ENCODE assay signal across 8 cellular contexts in genomic region chr10:22322663-22323160, GRCh38. TPM values are rescaled to one million over a fixed set of nuclear protein-coding genes. Genes with fewer than 3 reads are reported as not detected.
DNase-seq lines count a peak whose midpoint lies in the region; ATAC-seq and TF ChIP-seq lines count a peak whose summit lies in the region.

No MANE protein-coding gene starts in this region.

- peak overlapping the region; percentile 72 for H3K9ac ChIP-seq in HCT116 (ENCODE audit: low read length)

- no peaks in the 10 kb centered on the region for H3K9me3 ChIP-seq in HCT116 (ENCODE audit: control insufficient read depth in 1 of 2, insufficient read depth in 1 of 2, low read depth in 1 of 2, low read length in 2 of 2)
- no peaks in the 10 kb centered on the region for H3K9me3 ChIP-seq in WERI-Rb-1 (ENCODE audit: severe bottlenecking)
- H3K9me3 ChIP-seq in hepatocyte (ENCODE audit: low read depth), result no peaks in the 10 kb centered on the region

- H3K27ac ChIP-seq in HCT116 (ENCODE audit: low read depth, low read length) (no peak overlapping the region), WERI-Rb-1 (no peak overlapping the region), hepatocyte (no peak overlapping the region), skin epidermis (no peak overlapping the region)

- H3K79me2 ChIP-seq in HCT116 (ENCODE audit: insufficient read depth, low read length), result peaks cover 54% of the 10 kb centered on the region
- peaks cover 49% of the 10 kb centered on the region for H3K79me2 ChIP-seq in hepatocyte

- no peak for ATAC-seq in HCT116

- peaks cover 3 to 8% of the 10 kb centered on the region in 2 experiments; a peak in 1 of 4 replicates for H3K36me3 ChIP-seq in HCT116 (ENCODE audit: control insufficient read depth in 1 of 2, insufficient read depth in 2 of 2, low read length in 2 of 2)
- peaks cover 8% of the 10 kb centered on the region for H3K36me3 ChIP-seq in WERI-Rb-1
- H3K36me3 ChIP-seq in hepatocyte (replicated peaks; ENCODE audit: insufficient read depth, low read depth), result no peaks in the 10 kb centered on the region

- no peak for TF ChIP-seq RAD21 in HCT116 (IDR thresholded peaks at IDR 0.05; ENCODE audit: low read depth)

- H3K4me2 ChIP-seq in HCT116 (ENCODE audit: low read length) (peak overlapping the region; percentile 88), hepatocyte (peak overlapping the region; percentile 95)

- TF ChIP-seq POLR2A in HCT116 (IDR thresholded peaks at IDR 0.05; ENCODE audit: borderline replicate concordance, extremely low read depth, insufficient read depth, insufficient read length), result no peak

- H2AFZ ChIP-seq in HCT116 (ENCODE audit: low read depth, low read length, poor library complexity, severe bottlenecking), result no peak overlapping the region
- H2AFZ ChIP-seq in hepatocyte, result peak overlapping the region; percentile 71

- CTCF ChIA-PET in HCT116 (lab: Charles Lee), result no interaction called here

- BruUV-seq in HCT116 (replicated peaks; lab: Mats Ljungman, UMichigan), result TSS peak; percentile 6

- intact Hi-C loops in HCT116 (cut with micrococcal nuclease), result loop anchor here (5.0 kb wide), 1 partner anchor 320 kb away; the partner anchor contains the start of gene DNAJC1

- RAD21 ChIA-PET in HCT116 (lab: Charles Lee; ENCODE audit: low non-redundant PET in 1 of 2, low total read pairs in 2 of 2, uncharacterized antibody in 2 of 2, unreplicated experiment in 2 of 2), result no interaction called here

- H3K27me3 ChIP-seq in HCT116 (ENCODE audit: insufficient read depth, low read length) (peaks cover 25% of the 10 kb centered on the region), WERI-Rb-1 (ENCODE audit: insufficient read depth, low read depth, severe bottlenecking) (no peaks in the 10 kb centered on the region), hepatocyte (peaks cover 39% of the 10 kb centered on the region)

- WGBS in hepatocyte (ENCODE audit: low lambda C conversion rate, missing lambda C conversion rate), result 36% methylated on average over 5 of the region's 5 CpGs

- DNase-seq in HCT116 (ENCODE audit: low read depth, low spot score) (no peak), WERI-Rb-1 (no peak), hepatocyte (ENCODE audit: low spot score) (no peak), NCI-H748 treated with DMSO at 0.1 percent for 48 hours (lab: John Stamatoyannopoulos, UW) (no peak), midbrain (lab: John Stamatoyannopoulos, UW) (no peak), NCI-H1092 treated with DMSO at 0.1 percent for 48 hours (lab: John Stamatoyannopoulos, UW) (no peak), NOMO-1 treated with dmso at 0.1 percent for 144 hours (lab: John Stamatoyannopoulos, UW; ENCODE audit: unreplicated experiment) (no peak)

- H4K20me1 ChIP-seq in HCT116 (ENCODE audit: insufficient read depth), result peaks cover 20% of the 10 kb centered on the region; the same call in 1 of the 2 replicates
- H4K20me1 ChIP-seq in hepatocyte (ENCODE audit: insufficient read depth, poor library complexity, severe bottlenecking), result peaks cover 47% of the 10 kb centered on the region

- POLR2A ChIA-PET in HCT116 (lab: Charles Lee), result no interaction called here

- H3K4me3 ChIP-seq in HCT116 (replicated peaks in 1 of 2; ENCODE audit: low read depth in 1 of 2, low read length in 2 of 2), result peak overlapping the region; percentile 64 to 68
- peak overlapping the region; percentile 80 for H3K4me3 ChIP-seq in WERI-Rb-1 (ENCODE audit: low read depth, low read length)
- H3K4me3 ChIP-seq in hepatocyte, result peak overlapping the region; percentile 70
- H3K4me3 ChIP-seq in skin epidermis, result peak overlapping the region; percentile 39 to 89 (median 55)

- H3K9me2 ChIP-seq in HCT116 (ENCODE audit: insufficient read depth), result no peaks in the 10 kb centered on the region
- H3K9me2 ChIP-seq in hepatocyte (replicated peaks; ENCODE audit: insufficient read depth), result no peaks in the 10 kb centered on the region

- TF ChIP-seq CTCF in HCT116 (IDR thresholded peaks at IDR 0.05 in 2 of 3, conservative IDR thresholded peaks at IDR 0.05 in 1 of 3; ENCODE audit: borderline replicate concordance in 1 of 3, insufficient read depth in 1 of 3, low read depth in 2 of 3, low read length in 2 of 3), result no peak
- no peak for TF ChIP-seq CTCF in WERI-Rb-1 (IDR thresholded peaks at IDR 0.05; ENCODE audit: low read depth, low read length)
- TF ChIP-seq CTCF in hepatocyte (IDR thresholded peaks at IDR 0.05; ENCODE audit: poor library complexity), result no peak

- peaks cover 7 to 48% of the 10 kb centered on the region in 2 experiments; a peak in 3 of 4 replicates for H3K4me1 ChIP-seq in HCT116 (ENCODE audit: control insufficient read depth in 1 of 2, insufficient read depth in 2 of 2, low read length in 2 of 2)
- peaks cover 26% of the 10 kb centered on the region for H3K4me1 ChIP-seq in hepatocyte (ENCODE audit: insufficient read depth)

TF ChIP-seq in HCT116, 20 proteins besides CTCF, POLR2A, EP300 and RAD21:
- no peak for TF ChIP-seq ZBTB33 (IDR thresholded peaks at IDR 0.05; ENCODE audit: extremely low read depth, insufficient replicate concordance, low read length)
- TF ChIP-seq EZH2 (IDR thresholded peaks at IDR 0.05), result no peak
- TF ChIP-seq POLR2AphosphoS5 (IDR thresholded peaks at IDR 0.05; ENCODE audit: low read depth, low read length), result no peak
- TF ChIP-seq SP1 (IDR thresholded peaks at IDR 0.05; ENCODE audit: low read depth), result no peak
TF ChIP-seq in HCT116: peak in this region for 0.

RNA-seq across cellular contexts. Expression of gene BMI1, which starts 1.8 kb away (rescaled TPM):
- total RNA-seq in HCT116 (2021; ENCODE audit: unreplicated experiment), result 81.1 TPM
- polyA plus RNA-seq in HCT116 (2012), result 48.6 and 52.5 TPM in 2 replicates
- total RNA-seq in hepatocyte, result 49.1 and 59.8 TPM in 2 replicates
- polyA plus RNA-seq in hepatocyte, result 23.5 and 25.5 TPM in 2 replicates

RNA-seq across cellular contexts. Expression of gene COMMD3, which starts 6.5 kb away (rescaled TPM):
- total RNA-seq in HCT116 (2021; ENCODE audit: unreplicated experiment) (43.0 TPM), hepatocyte (50.1 and 55.1 TPM in 2 replicates)
- 20.2 and 27.9 TPM in 2 replicates for polyA plus RNA-seq in HCT116 (2012)
- polyA plus RNA-seq in hepatocyte, result 91.2 and 92.3 TPM in 2 replicates

RNA-seq across cellular contexts. Expression of gene SPAG6, which starts 22.6 kb away (rescaled TPM):
- total RNA-seq in HCT116 (2021; ENCODE audit: unreplicated experiment) (not detected), hepatocyte (0.17 and 0.28 TPM in 2 replicates)
- polyA plus RNA-seq in HCT116 (2012), result not detected in 2 replicates
- polyA plus RNA-seq in hepatocyte, result 0.24 TPM in 1 of 2 replicates, not detected in the other
